ENCODE assay signal across 8 cellular contexts in the genomic region with DNA sequence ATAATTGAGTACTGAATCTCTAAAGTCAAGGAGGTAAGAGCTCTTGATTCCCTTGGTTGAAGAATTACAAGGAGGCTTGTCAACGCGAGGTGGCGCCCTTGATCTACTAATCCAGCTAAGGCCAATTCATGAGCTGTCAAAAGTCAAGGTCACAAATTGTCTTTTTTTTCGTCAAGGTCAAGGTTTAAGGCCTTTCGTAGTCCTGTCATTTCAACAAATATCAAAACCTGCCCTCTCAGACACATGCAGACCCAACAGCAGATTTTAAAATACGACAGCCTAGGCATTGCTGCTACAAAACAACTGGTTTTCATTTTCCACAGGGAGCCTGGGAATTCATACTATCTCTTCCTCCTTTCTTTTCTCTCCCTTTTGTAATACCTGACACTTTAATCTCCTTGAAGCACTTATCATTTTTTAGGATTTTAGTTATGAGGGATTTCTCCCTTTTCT. TPM values are rescaled to one million over a fixed set of nuclear protein-coding genes. Genes with fewer than 3 reads are reported as not detected.
DNase-seq lines count a peak whose midpoint lies in the region; ATAC-seq and TF ChIP-seq lines count a peak whose summit lies in the region.

No MANE protein-coding gene starts in this region.

- peak; percentile 72 for TF ChIP-seq CTCF in AG04449 (IDR thresholded peaks at IDR 0.05; ENCODE audit: insufficient read depth, low read length, missing control alignments)

- ATAC-seq in activated CD8-positive, alpha-beta T cell treated with anti-CD3 and anti-CD28 coated beads, Interleukin-2, amount 10 ng/mL, durations not matched to agents 7 days and 5 days, result no peak
- ATAC-seq in GM21367 (IDR thresholded peaks at IDR 0.05; ENCODE audit: unreplicated experiment), result no peak

- H3K4me1 Mint-ChIP-seq in activated CD8-positive, alpha-beta T cell treated with anti-CD3 and anti-CD28 coated beads, Interleukin-2, amount 10 ng/mL, durations not matched to agents 7 days and 5 days (ENCODE audit: low read depth), result peaks cover 28% of the 10 kb centered on the region

- H3K27me3 Mint-ChIP-seq in activated CD8-positive, alpha-beta T cell treated with anti-CD3 and anti-CD28 coated beads, Interleukin-2, amount 10 ng/mL, durations not matched to agents 7 days and 5 days (ENCODE audit: low read depth), result peaks cover 77% of the 10 kb centered on the region

- no peak overlapping the region for H3K27ac Mint-ChIP-seq in activated CD8-positive, alpha-beta T cell treated with anti-CD3 and anti-CD28 coated beads, Interleukin-2, amount 10 ng/mL, durations not matched to agents 7 days and 5 days

- POLR2A ChIA-PET in AG04449 (lab: Yijun Ruan, JAX), result interaction anchor here (0.6 kb wide), 1 partner anchor 656 kb away, joined by 4 read pairs; no protein-coding TSS in a partner anchor
- POLR2A ChIA-PET in activated CD8-positive, alpha-beta T cell treated with anti-CD3 and anti-CD28 coated beads, Interleukin-2, amount 10 ng/mL, durations not matched to agents 7 days and 5 days (lab: Charles Lee), result no interaction called here

- no peaks in the 10 kb centered on the region for H3K36me3 Mint-ChIP-seq in activated CD8-positive, alpha-beta T cell treated with anti-CD3 and anti-CD28 coated beads, Interleukin-2, amount 10 ng/mL, durations not matched to agents 7 days and 5 days (ENCODE audit: low read depth)

- no peaks in the 10 kb centered on the region for H3K9me3 Mint-ChIP-seq in activated CD8-positive, alpha-beta T cell treated with anti-CD3 and anti-CD28 coated beads, Interleukin-2, amount 10 ng/mL, durations not matched to agents 7 days and 5 days (ENCODE audit: insufficient read depth)

- no peak overlapping the region for H3K4me3 Mint-ChIP-seq in activated CD8-positive, alpha-beta T cell treated with anti-CD3 and anti-CD28 coated beads, Interleukin-2, amount 10 ng/mL, durations not matched to agents 7 days and 5 days

- no peak overlapping the region for H3K4me3 ChIP-seq in AG04449 (ENCODE audit: low read depth, low read length)

- CTCF ChIA-PET in AG04449 (lab: Yijun Ruan, JAX), result interaction anchor here (0.6 to 4.9 kb wide), 60 partner anchors 8 to 1906 kb away, joined by 3 to 67 read pairs (median 5); a partner anchor contains a TSS
- CTCF ChIA-PET in activated CD8-positive, alpha-beta T cell treated with anti-CD3 and anti-CD28 coated beads, Interleukin-2, amount 10 ng/mL, durations not matched to agents 7 days and 5 days (lab: Charles Lee), result interaction anchor here (0.6 to 4.9 kb wide), 70 partner anchors 8 to 897 kb away, joined by 3 to 37 read pairs (median 4); a partner anchor contains a TSS

- DNase-seq in AG04449 (ENCODE audit: low read depth, low spot score) (no peak), H4 (ENCODE audit: low spot score) (peak; percentile 84), NCI-H82 (lab: John Stamatoyannopoulos, UW) (peak; percentile 87), midbrain (lab: John Stamatoyannopoulos, UW) (peak; percentile 81)
- peak; percentile 85 for DNase-seq in activated CD8-positive, alpha-beta T cell treated with anti-CD3 and anti-CD28 coated beads, Interleukin-2, amount 10 ng/mL, durations not matched to agents 7 days and 5 days
- DNase-seq in effector CD8-positive, alpha-beta T cell (lab: John Stamatoyannopoulos, UW), result peak; percentile 76
- DNase-seq in stimulated activated CD8-positive, alpha-beta memory T cell treated with anti-CD3 and anti-CD28 coated beads, Interleukin-2, amount 100 ng/mL, for 48 hours (ENCODE audit: low read depth in 2 of 2), result peak; percentile 68 to 78

RNA-seq across cellular contexts. Expression of a gene that starts 3.6 kb away (rescaled TPM):
- 5.9 and 7.4 TPM in 2 replicates for total RNA-seq in H4 (2014; rRNA removed; shearing (Covaris generic))
- not detected for total RNA-seq in activated CD8-positive, alpha-beta T cell treated with anti-CD3 and anti-CD28 coated beads, Interleukin-2, amount 10 ng/mL, durations not matched to agents 7 days and 5 days

RNA-seq across cellular contexts. Expression of a gene that starts 11.3 kb away (rescaled TPM):
- 0.27 and 0.52 TPM in 2 replicates for total RNA-seq in H4 (2014; rRNA removed; shearing (Covaris generic))
- total RNA-seq in activated CD8-positive, alpha-beta T cell treated with anti-CD3 and anti-CD28 coated beads, Interleukin-2, amount 10 ng/mL, durations not matched to agents 7 days and 5 days, result not detected

RNA-seq across cellular contexts. Expression of a gene that starts 22.2 kb away (rescaled TPM):
- 2.0 and 6.1 TPM in 2 replicates for total RNA-seq in H4 (2014; rRNA removed; shearing (Covaris generic))
- total RNA-seq in activated CD8-positive, alpha-beta T cell treated with anti-CD3 and anti-CD28 coated beads, Interleukin-2, amount 10 ng/mL, durations not matched to agents 7 days and 5 days, result not detected

RNA-seq across cellular contexts. Expression of a gene that starts 31.0 kb away (rescaled TPM):
- total RNA-seq in H4 (2014; rRNA removed; shearing (Covaris generic)), result 0.17 and 0.18 TPM in 2 replicates
- not detected for total RNA-seq in activated CD8-positive, alpha-beta T cell treated with anti-CD3 and anti-CD28 coated beads, Interleukin-2, amount 10 ng/mL, durations not matched to agents 7 days and 5 days

RNA-seq across cellular contexts. Expression of a gene that starts 39.8 kb away (rescaled TPM):
- total RNA-seq in H4 (2014; rRNA removed; shearing (Covaris generic)), result 2.0 and 2.2 TPM in 2 replicates
- total RNA-seq in activated CD8-positive, alpha-beta T cell treated with anti-CD3 and anti-CD28 coated beads, Interleukin-2, amount 10 ng/mL, durations not matched to agents 7 days and 5 days, result not detected
